In the genomic region with DNA sequence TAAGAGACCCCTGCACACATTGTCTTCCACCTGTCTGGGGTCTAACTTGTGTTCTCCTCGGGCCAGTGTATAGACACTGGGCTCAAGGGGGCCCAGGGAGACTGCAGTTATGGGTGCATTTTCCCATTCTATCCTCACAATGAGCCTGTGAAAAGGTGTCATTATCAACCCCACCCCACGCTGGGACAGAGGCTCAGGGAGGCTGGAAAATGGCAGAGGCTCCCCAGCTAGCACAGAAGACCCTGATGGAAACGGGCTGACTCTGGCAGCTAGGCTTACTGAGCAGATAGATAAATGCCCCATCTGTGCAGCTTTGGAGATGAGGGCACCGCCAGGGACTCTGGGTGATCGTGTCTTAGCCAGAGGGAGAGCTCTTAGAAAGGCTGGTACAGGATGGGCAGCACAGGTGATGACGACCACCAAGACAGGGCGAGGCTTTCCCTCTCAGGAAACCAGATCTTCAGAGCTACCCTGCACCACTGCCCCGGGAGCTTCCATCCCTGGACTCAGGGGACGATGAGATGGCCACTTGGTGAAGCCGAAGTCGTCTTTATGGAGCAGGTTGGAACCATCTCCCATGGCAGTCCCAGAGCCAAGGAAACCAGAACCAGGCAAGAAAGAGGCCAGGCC, we compare ENCODE assay signal across 11 cellular contexts. TPM values are rescaled to one million over a fixed set of nuclear protein-coding genes. Genes with fewer than 3 reads are reported as not detected.
A peak's percentile ranks its signal among the peaks of the same experiment; 100 is the strongest.
DNase-seq lines count a peak whose midpoint lies in the region; ATAC-seq and TF ChIP-seq lines count a peak whose summit lies in the region.
"Had no signal": no experiment of that assay in that cellular context is flagged by ENCODE, and none has a peak within 500 bp of the region (broad histone marks: within the 10 kb centered on the region; RNA-seq: fewer than 3 reads in every experiment).

No MANE protein-coding gene starts in this region.

- H2BK120ac ChIP-seq in IMR-90 (ENCODE audit: low read depth, low read length) (no peak overlapping the region), mesendoderm (ENCODE audit: low read depth, low read length) (no peak overlapping the region)

- no peak overlapping the region for H3K14ac ChIP-seq in IMR-90 (replicated peaks; ENCODE audit: low read depth, low read length)

- no peak overlapping the region for H2BK5ac ChIP-seq in IMR-90 (ENCODE audit: low read depth, low read length, poor library complexity, severe bottlenecking)
- no peak overlapping the region for H2BK5ac ChIP-seq in mesendoderm (ENCODE audit: low read length)

- H3K4me1 ChIP-seq in IMR-90 (ENCODE audit: control insufficient read depth, insufficient read depth, low read length) (peaks cover 13% of the 10 kb centered on the region; the same call in 1 of the 2 replicates), SJSA1 (replicated peaks) (peaks cover 40% of the 10 kb centered on the region), mesendoderm (ENCODE audit: control insufficient read depth, low read depth, low read length) (peaks cover 3% of the 10 kb centered on the region)
- peaks cover 19% of the 10 kb centered on the region for H3K4me1 ChIP-seq in CD8-positive, alpha-beta memory T cell (ENCODE audit: insufficient read depth, low read length)

- no peaks in the 10 kb centered on the region for H3K79me2 ChIP-seq in mesendoderm (ENCODE audit: control insufficient read depth, insufficient read depth, low read length)

- CTCF ChIA-PET in IMR-90 (lab: Yijun Ruan, JAX): no interaction called here
- CTCF ChIA-PET in activated CD4-positive, alpha-beta T cell treated with anti-CD3 and anti-CD28 coated beads for 36 hours (lab: Charles Lee): no interaction called here
- CTCF ChIA-PET in CD8-positive, alpha-beta memory T cell (lab: Charles Lee): interaction anchor here (0.9 kb wide), 1 partner anchor 157 kb away, joined by 3 read pairs; no protein-coding TSS in a partner anchor

- in situ Hi-C loops in IMR-90 (cut with MboI; ENCODE audit: low sequenced_read_pairs): no loop called here

- no peaks in the 10 kb centered on the region for H3K36me3 Mint-ChIP-seq in stimulated activated memory B cell treated with anti-CD40 and anti-IgM and Interleukin-4, amounts not matched to agents 10 μg/mL and 1 μg/mL and 100 μg/mL, for 72 hours
- H3K36me3 Mint-ChIP-seq in activated CD4-positive, alpha-beta T cell treated with anti-CD3 and anti-CD28 coated beads for 36 hours (ENCODE audit: low read depth): no peaks in the 10 kb centered on the region
- H3K36me3 Mint-ChIP-seq in CD8-positive, alpha-beta memory T cell: no peaks in the 10 kb centered on the region

- H3K36me3 ChIP-seq in IMR-90 (ENCODE audit: control insufficient read depth, insufficient read depth, low read length): no peaks in the 10 kb centered on the region
- no peaks in the 10 kb centered on the region for H3K36me3 ChIP-seq in SJSA1
- H3K36me3 ChIP-seq in mesendoderm (ENCODE audit: control insufficient read depth, insufficient read depth, low read length): no peaks in the 10 kb centered on the region
- no peaks in the 10 kb centered on the region for H3K36me3 ChIP-seq in CD8-positive, alpha-beta memory T cell (ENCODE audit: insufficient read depth, low read length)

- H3K4ac ChIP-seq in IMR-90 (ENCODE audit: low read depth, low read length): no peak overlapping the region
- H3K4ac ChIP-seq in mesendoderm (ENCODE audit: low read depth, low read length): no peak overlapping the region

- H3K4me2 ChIP-seq in IMR-90 (ENCODE audit: low read depth, low read length): no peak overlapping the region
- H3K4me2 ChIP-seq in mesendoderm (ENCODE audit: low read length): no peak overlapping the region

- no peaks in the 10 kb centered on the region for H3K27me3 Mint-ChIP-seq in stimulated activated memory B cell treated with anti-CD40 and anti-IgM and Interleukin-4, amounts not matched to agents 10 μg/mL and 1 μg/mL and 100 μg/mL, for 72 hours
- H3K27me3 Mint-ChIP-seq in activated CD4-positive, alpha-beta T cell treated with anti-CD3 and anti-CD28 coated beads for 36 hours: peaks cover 11% of the 10 kb centered on the region
- peaks cover 12 to 21% of the 10 kb centered on the region in 2 donors for H3K27me3 Mint-ChIP-seq in CD8-positive, alpha-beta memory T cell

- no peaks in the 10 kb centered on the region; the same call in 1 of the 2 replicates for H4K20me1 ChIP-seq in IMR-90 (ENCODE audit: insufficient read depth, low read length)

- H2BK15ac ChIP-seq in IMR-90 (ENCODE audit: low read depth, low read length): no peak overlapping the region
- no peak overlapping the region for H2BK15ac ChIP-seq in mesendoderm (replicated peaks; ENCODE audit: low read depth)

- H3K56ac ChIP-seq in IMR-90 (ENCODE audit: extremely low read depth, insufficient read depth, low read length) (no peak overlapping the region), mesendoderm (ENCODE audit: low read length) (no peak overlapping the region)

- dilution Hi-C loops in IMR-90 (cut with HindIII; ENCODE audit: low sequenced_read_pairs, unreplicated experiment): no loop called here

- TF ChIP-seq RAD21 in IMR-90 (IDR thresholded peaks at IDR 0.05; ENCODE audit: low read length): no peak

- no peak for TF ChIP-seq CTCF in IMR-90 (conservative IDR thresholded peaks at IDR 0.05; ENCODE audit: low read depth, low read length)

- DNase-seq in IMR-90 (no peak), SJSA1 (ENCODE audit: low read depth in 1 of 2, low spot score in 2 of 2) (no peak), mesendoderm (no peak)
- no peak for DNase-seq in activated CD4-positive, alpha-beta T cell treated with anti-CD3 and anti-CD28 coated beads for 36 hours
- no peak for DNase-seq in CD8-positive, alpha-beta memory T cell
- DNase-seq: activated effector memory CD4-positive, alpha-beta T cell treated with Interleukin-2 at 50 U/mL for 16 hours; DMS79; stimulated activated CD4-positive, alpha-beta T cell treated with anti-CD3 and anti-CD28 coated beads, Interleukin-12 subunit alpha, Interleukin-12 subunit beta, amount 100 ng/mL, for 4 hours had no signal

- H3K4me1 Mint-ChIP-seq in stimulated activated memory B cell treated with anti-CD40 and anti-IgM and Interleukin-4, amounts not matched to agents 10 μg/mL and 1 μg/mL and 100 μg/mL, for 72 hours: no peaks in the 10 kb centered on the region
- no peaks in the 10 kb centered on the region for H3K4me1 Mint-ChIP-seq in activated CD4-positive, alpha-beta T cell treated with anti-CD3 and anti-CD28 coated beads for 36 hours
- H3K4me1 Mint-ChIP-seq in CD8-positive, alpha-beta memory T cell: peaks cover 0 to 3% (median 0%) of the 10 kb centered on the region in 3 donors

- H4K5ac ChIP-seq in IMR-90 (ENCODE audit: low read depth, low read length): no peak overlapping the region
- no peak overlapping the region for H4K5ac ChIP-seq in mesendoderm (ENCODE audit: low read length)

- H3K27ac Mint-ChIP-seq in stimulated activated memory B cell treated with anti-CD40 and anti-IgM and Interleukin-4, amounts not matched to agents 10 μg/mL and 1 μg/mL and 100 μg/mL, for 72 hours: peak overlapping the region; percentile 17
- H3K27ac Mint-ChIP-seq in activated CD4-positive, alpha-beta T cell treated with anti-CD3 and anti-CD28 coated beads for 36 hours: no peak overlapping the region
- H3K27ac Mint-ChIP-seq in CD8-positive, alpha-beta memory T cell: no peak overlapping the region
- H3K27ac Mint-ChIP-seq: stimulated activated naive CD8-positive, alpha-beta T cell treated with anti-CD3 and anti-CD28 coated beads, Interleukin-15, Interleukin-2, amounts not matched to agents 100 ng/mL and 50 ng/mL, for 24 hours had no signal

- H3K9me3 ChIP-seq in IMR-90 (ENCODE audit: control insufficient read depth, insufficient read depth, low read length): peaks cover 14% of the 10 kb centered on the region
- no peaks in the 10 kb centered on the region for H3K9me3 ChIP-seq in SJSA1 (replicated peaks)
- H3K9me3 ChIP-seq in CD8-positive, alpha-beta memory T cell (ENCODE audit: low read length): no peaks in the 10 kb centered on the region

- intact Hi-C loops in IMR-90 (cut with micrococcal nuclease): no loop called here
- intact Hi-C loops in activated CD4-positive, alpha-beta T cell treated with anti-CD3 and anti-CD28 coated beads for 36 hours (cut with DNase I, micrococcal nuclease): loop anchor here in 1 of 2 experiments (2.0 to 5.0 kb wide), 2 partner anchors 29 to 154 kb away; no protein-coding TSS in a partner anchor

- H3K27ac ChIP-seq in IMR-90 (ENCODE audit: insufficient read depth, low read length) (no peak overlapping the region), SJSA1 (peak overlapping the region; percentile 66), mesendoderm (ENCODE audit: low read depth, low read length) (no peak overlapping the region)
- H3K27ac ChIP-seq in CD8-positive, alpha-beta memory T cell (ENCODE audit: low read depth, low read length): no peak overlapping the region

- ATAC-seq in IMR-90 (ENCODE audit: low read depth): no peak
- no peak for ATAC-seq in stimulated activated memory B cell treated with anti-CD40 and anti-IgM and Interleukin-4, amounts not matched to agents 10 μg/mL and 1 μg/mL and 100 μg/mL, for 72 hours
- ATAC-seq in activated CD4-positive, alpha-beta T cell treated with anti-CD3 and anti-CD28 coated beads for 36 hours: no peak
- ATAC-seq in HG03565 (IDR thresholded peaks at IDR 0.05; ENCODE audit: unreplicated experiment): no peak

- H3K18ac ChIP-seq in IMR-90 (ENCODE audit: low read depth, low read length) (no peak overlapping the region), mesendoderm (ENCODE audit: low read length) (peak overlapping the region; percentile 11)

- H4K8ac ChIP-seq in IMR-90 (ENCODE audit: low read depth in 2 of 2, low read length in 2 of 2): no peak overlapping the region
- H4K8ac ChIP-seq in mesendoderm (ENCODE audit: low read depth, low read length): no peak overlapping the region

- H2AK5ac ChIP-seq in IMR-90 (ENCODE audit: low read depth, low read length) (no peak overlapping the region), mesendoderm (ENCODE audit: low read length) (no peak overlapping the region)

- H3K23ac ChIP-seq in IMR-90 (ENCODE audit: low read depth, low read length): no peak overlapping the region
- no peak overlapping the region for H3K23ac ChIP-seq in mesendoderm (ENCODE audit: low read length)

- H3K4me3 Mint-ChIP-seq in stimulated activated memory B cell treated with anti-CD40 and anti-IgM and Interleukin-4, amounts not matched to agents 10 μg/mL and 1 μg/mL and 100 μg/mL, for 72 hours: no peak overlapping the region
- no peak overlapping the region for H3K4me3 Mint-ChIP-seq in activated CD4-positive, alpha-beta T cell treated with anti-CD3 and anti-CD28 coated beads for 36 hours
- peak overlapping the region in 1 of 7 donors; percentile 2 for H3K4me3 Mint-ChIP-seq in CD8-positive, alpha-beta memory T cell
- H3K4me3 Mint-ChIP-seq: stimulated activated naive CD8-positive, alpha-beta T cell treated with anti-CD3 and anti-CD28 coated beads, Interleukin-15, Interleukin-2, amounts not matched to agents 100 ng/mL and 50 ng/mL, for 24 hours had no signal

- POLR2A ChIA-PET in IMR-90 (lab: Charles Lee; ENCODE audit: unreplicated experiment): no interaction called here
- POLR2A ChIA-PET in activated CD4-positive, alpha-beta T cell treated with anti-CD3 and anti-CD28 coated beads for 36 hours (lab: Charles Lee): no interaction called here
- POLR2A ChIA-PET in CD8-positive, alpha-beta memory T cell (lab: Charles Lee): no interaction called here

- BruUV-seq in IMR-90 (replicated peaks; lab: Mats Ljungman, UMichigan): no TSS peak

- H2AFZ ChIP-seq in IMR-90 (replicated peaks; ENCODE audit: low read length, poor library complexity): peak overlapping the region; percentile 0

- 83% methylated on average over 7 of the region's 11 CpGs; no CpG with 5 or more reads in 1 of the 2 experiments for WGBS in IMR-90 (ENCODE audit: extremely low coverage in 2 of 2, insufficient read length in 1 of 2), 2 experiments
- no CpG with 5 or more reads among the region's 11 CpGs for WGBS in mesendoderm (ENCODE audit: extremely low coverage, insufficient coverage, low lambda C conversion rate)

- H3K9me1 ChIP-seq in IMR-90 (ENCODE audit: insufficient read depth, low read length): peaks cover 10% of the 10 kb centered on the region; the same call in 1 of the 2 replicates

- no peak overlapping the region for H2BK20ac ChIP-seq in IMR-90 (ENCODE audit: low read depth, low read length)

- H4K91ac ChIP-seq in IMR-90 (ENCODE audit: insufficient read depth, low read depth, low read length): no peak overlapping the region

- H3K79me1 ChIP-seq in IMR-90 (ENCODE audit: low read depth in 1 of 2, low read length in 2 of 2) (no peaks in the 10 kb centered on the region), mesendoderm (ENCODE audit: low read length) (no peaks in the 10 kb centered on the region)

- no peak overlapping the region for H3K9ac ChIP-seq in IMR-90 (ENCODE audit: low read depth, low read length)
- H3K9ac ChIP-seq in mesendoderm (ENCODE audit: low read length): no peak overlapping the region

- no peak overlapping the region for H2AK9ac ChIP-seq in IMR-90 (replicated peaks; ENCODE audit: low read depth, low read length, poor library complexity)

- no peak overlapping the region for H3K4me3 ChIP-seq in IMR-90 (ENCODE audit: insufficient read depth, low read depth, low read length)
- no peak overlapping the region for H3K4me3 ChIP-seq in SJSA1
- H3K4me3 ChIP-seq in mesendoderm (ENCODE audit: low read length): no peak overlapping the region
- H3K4me3 ChIP-seq in CD8-positive, alpha-beta memory T cell (ENCODE audit: low read length): no peak overlapping the region

- no peaks in the 10 kb centered on the region for H3K9me3 Mint-ChIP-seq in stimulated activated memory B cell treated with anti-CD40 and anti-IgM and Interleukin-4, amounts not matched to agents 10 μg/mL and 1 μg/mL and 100 μg/mL, for 72 hours
- H3K9me3 Mint-ChIP-seq in activated CD4-positive, alpha-beta T cell treated with anti-CD3 and anti-CD28 coated beads for 36 hours (ENCODE audit: low read depth): no peaks in the 10 kb centered on the region
- no peaks in the 10 kb centered on the region for H3K9me3 Mint-ChIP-seq in CD8-positive, alpha-beta memory T cell
- H3K9me3 Mint-ChIP-seq: stimulated activated naive CD8-positive, alpha-beta T cell treated with anti-CD3 and anti-CD28 coated beads, Interleukin-15, Interleukin-2, amounts not matched to agents 100 ng/mL and 50 ng/mL, for 24 hours had no signal

- no peak for TF ChIP-seq POLR2A in IMR-90 (IDR thresholded peaks at IDR 0.05; ENCODE audit: low read depth, low read length)

- H3K27me3 ChIP-seq in IMR-90 (ENCODE audit: control insufficient read depth, insufficient read depth, low read length) (no peaks in the 10 kb centered on the region), SJSA1 (replicated peaks) (no peaks in the 10 kb centered on the region), mesendoderm (ENCODE audit: insufficient read depth, low read length, poor library complexity) (no peaks in the 10 kb centered on the region)
- H3K27me3 ChIP-seq in CD8-positive, alpha-beta memory T cell (ENCODE audit: insufficient read depth, low read length, poor library complexity, severe bottlenecking): no peaks in the 10 kb centered on the region

RNA-seq across cellular contexts. Expression of gene CHST15, which starts 58.2 kb away (rescaled TPM):
- total RNA-seq in IMR-90 (2012; rRNA removed): 0.18 and 0.28 TPM in 2 replicates
- 0.10 and 0.14 TPM in 2 replicates for polyA plus RNA-seq in IMR-90 (2012; rRNA removed)
- polyA plus RNA-seq in IMR-90 (2012; cell fraction: cytosol; rRNA removed): 0.02 and 0.08 TPM in 2 replicates
- 0.12 and 0.18 TPM in 2 replicates for polyA plus RNA-seq in IMR-90 (2012; cell fraction: nucleus; rRNA removed; ENCODE audit: low replicate concordance)
- total RNA-seq in SJSA1 (2014; rRNA removed; shearing (Covaris generic)): 0.13 TPM in 1 of 2 replicates, not detected in the other
- polyA plus RNA-seq in mesendoderm (2013, experiment 1 of 2): 12.6 TPM
- polyA plus RNA-seq in mesendoderm (2013, experiment 2 of 2): 12.3 TPM
- under 1 TPM; 0.40 to 0.43 TPM for total RNA-seq in activated CD4-positive, alpha-beta T cell treated with anti-CD3 and anti-CD28 coated beads for 36 hours
- under 1 TPM; 0.18 to 0.24 TPM for total RNA-seq in CD8-positive, alpha-beta memory T cell
- not detected for polyA plus RNA-seq in CD8-positive, alpha-beta memory T cell
